ENCODE assay signal across 9 cellular contexts in genomic region chr10:71623098-71623985, GRCh38.
DNase-seq lines count a peak whose midpoint lies in the region; ATAC-seq and TF ChIP-seq lines count a peak whose summit lies in the region.
"Had no signal": no experiment of that assay in that cellular context is flagged by ENCODE, and none has a peak within 500 bp of the region (broad histone marks: within the 10 kb centered on the region; RNA-seq: fewer than 3 reads in every experiment).

No MANE protein-coding gene starts in this region.

- no peaks in the 10 kb centered on the region for H3K79me1 ChIP-seq in mesenchymal stem cell (replicated peaks; ENCODE audit: low read length, poor library complexity, severe bottlenecking)

- no peak overlapping the region for H4K91ac ChIP-seq in mesenchymal stem cell (ENCODE audit: low read length)

- H3K36me3 ChIP-seq in BLaER1: no peaks in the 10 kb centered on the region
- H3K36me3 ChIP-seq in brain microvascular endothelial cell (replicated peaks): no peaks in the 10 kb centered on the region
- H3K36me3 ChIP-seq in mesenchymal stem cell (ENCODE audit: control insufficient read depth in 1 of 2, insufficient read depth in 2 of 2, low read depth in 1 of 2, low read length in 2 of 2): no peaks in the 10 kb centered on the region

- no peak overlapping the region for H3K27ac Mint-ChIP-seq in effector memory CD8-positive, alpha-beta T cell

- peaks cover 2% of the 10 kb centered on the region for H3K36me3 Mint-ChIP-seq in effector memory CD8-positive, alpha-beta T cell (ENCODE audit: insufficient read depth)

- H4K20me1 ChIP-seq in BLaER1: no peaks in the 10 kb centered on the region

- no peak overlapping the region for H2AFZ ChIP-seq in mesenchymal stem cell (ENCODE audit: low read depth, low read length)

- no peak overlapping the region for H3K14ac ChIP-seq in mesenchymal stem cell (ENCODE audit: low read length in 2 of 2)

- WGBS in mesenchymal stem cell: 56% methylated on average over 10 of the region's 11 CpGs

- peaks cover 57% of the 10 kb centered on the region for H3K4me1 ChIP-seq in BLaER1
- H3K4me1 ChIP-seq in mesenchymal stem cell (ENCODE audit: control insufficient read depth, insufficient read depth, low read depth, low read length): peaks cover 17% of the 10 kb centered on the region

- no peak overlapping the region for H3K18ac ChIP-seq in mesenchymal stem cell (ENCODE audit: low read depth in 1 of 2, low read length in 2 of 2)

- H2BK120ac ChIP-seq in mesenchymal stem cell (ENCODE audit: low read depth, low read length): no peak overlapping the region

- H3K9ac ChIP-seq in BLaER1 (peak overlapping the region; percentile 16; the same call in 1 of the 2 replicates), mesenchymal stem cell (ENCODE audit: low read length) (peak overlapping the region; percentile 21)

- H3K4me2 ChIP-seq in BLaER1: peak overlapping the region; percentile 64
- H3K4me2 ChIP-seq in mesenchymal stem cell (ENCODE audit: low read length, poor library complexity, severe bottlenecking): no peak overlapping the region

- H3K4me3 ChIP-seq in BLaER1: no peak overlapping the region
- no peak overlapping the region for H3K4me3 ChIP-seq in brain microvascular endothelial cell (ENCODE audit: low read depth, low read length)
- no peak overlapping the region for H3K4me3 ChIP-seq in mesenchymal stem cell (ENCODE audit: insufficient read depth in 1 of 2, low read depth in 1 of 2, low read length in 2 of 2)

- H3K27me3 ChIP-seq in BLaER1 (no peaks in the 10 kb centered on the region), brain microvascular endothelial cell (replicated peaks) (peaks cover 5% of the 10 kb centered on the region), mesenchymal stem cell (ENCODE audit: control insufficient read depth in 1 of 2, insufficient read depth in 1 of 2, low read length in 2 of 2) (peaks cover 13 to 31% of the 10 kb centered on the region in 2 experiments)

- no peak for ATAC-seq in effector memory CD8-positive, alpha-beta T cell (replicated peaks)
- ATAC-seq in HG02763 (IDR thresholded peaks at IDR 0.05; ENCODE audit: unreplicated experiment): no peak

- DNase-seq in KG1 (lab: John Stamatoyannopoulos, UW) (peak; percentile 39), brain microvascular endothelial cell (peak; percentile 26), mesenchymal stem cell (peak; percentile 44), NCI-H524 (lab: John Stamatoyannopoulos, UW) (no peak)
- DNase-seq in effector memory CD8-positive, alpha-beta T cell: no peak
- DNase-seq in NK-92 treated with Interleukin-12 subunit alpha and Interleukin-12 subunit beta, amount 100 ng/mL, for 24 hours (lab: John Stamatoyannopoulos, UW): no peak
- DNase-seq: stimulated activated CD4-positive, alpha-beta T cell treated with anti-CD3 and anti-CD28 coated beads, Interleukin-12 subunit alpha, Interleukin-12 subunit beta, amount 100 ng/mL, for 4 hours had no signal

- no peak overlapping the region for H3K23ac ChIP-seq in mesenchymal stem cell (ENCODE audit: low read length in 2 of 2)

- no peak overlapping the region for H3K4me3 Mint-ChIP-seq in effector memory CD8-positive, alpha-beta T cell

- H2BK15ac ChIP-seq in mesenchymal stem cell (ENCODE audit: low read depth, poor library complexity, severe bottlenecking): no peak overlapping the region

- in situ Hi-C loops in brain microvascular endothelial cell (cut with HindIII; ENCODE audit: low pct_ligation_motif_present, low sequenced_read_pairs): no loop called here

- TF ChIP-seq CTCF in brain microvascular endothelial cell (IDR thresholded peaks at IDR 0.05; ENCODE audit: low read depth, low read length, missing control alignments): peak; percentile 58

- H2BK12ac ChIP-seq in mesenchymal stem cell (ENCODE audit: low read length in 2 of 2): no peak overlapping the region

- H3K4me1 Mint-ChIP-seq in effector memory CD8-positive, alpha-beta T cell (ENCODE audit: low read depth in 2 of 2): peaks cover 0 to 2% of the 10 kb centered on the region in 2 donors

- no peak overlapping the region for H4K8ac ChIP-seq in mesenchymal stem cell (ENCODE audit: low read length)

- H3K27me3 Mint-ChIP-seq in effector memory CD8-positive, alpha-beta T cell: peaks cover 12 to 60% of the 10 kb centered on the region in 2 donors

- H3K27ac ChIP-seq in BLaER1: 0 out of 2 replicates have a peak overlapping the region, but pooled peaks have one; percentile 19
- H3K27ac ChIP-seq in brain microvascular endothelial cell: no peak overlapping the region
- H3K27ac ChIP-seq in mesenchymal stem cell (ENCODE audit: low read length, poor library complexity, severe bottlenecking): no peak overlapping the region

- H3K9me3 ChIP-seq in BLaER1: no peaks in the 10 kb centered on the region
- no peaks in the 10 kb centered on the region for H3K9me3 ChIP-seq in mesenchymal stem cell (ENCODE audit: control insufficient read depth, low read length)

- no peak overlapping the region for H2BK5ac ChIP-seq in mesenchymal stem cell (ENCODE audit: low read depth, low read length, poor library complexity, severe bottlenecking)

- H3K9me3 Mint-ChIP-seq in effector memory CD8-positive, alpha-beta T cell: no peaks in the 10 kb centered on the region

- no peak overlapping the region for H3K4ac ChIP-seq in mesenchymal stem cell (ENCODE audit: low read depth in 1 of 2, low read length in 2 of 2)

- no peak overlapping the region for H2AK5ac ChIP-seq in mesenchymal stem cell (ENCODE audit: low read length, severe bottlenecking)

Comparison
In these comparisons a context has a peak if more than half of its experiments do, and no peak if none do; other contexts are left out.
1. DNase-seq: peak in KG1 (single experiment), brain microvascular endothelial cell (single experiment) and mesenchymal stem cell (single experiment); none in effector memory CD8-positive, alpha-beta T cell (0 of 3), NK-92 treated with Interleukin-12 subunit alpha and Interleukin-12 subunit beta, amount 100 ng/mL, for 24 hours (single experiment) and NCI-H524 (0 of 2).